Comparison of ENCODE assay signal across 1 cellular context in genomic region chr9:129802833-129803678, GRCh38.
TF ChIP-seq lines count a peak whose summit lies in the region.

TOR1B (plus strand) TSS chr9:129803184; CDS start chr9:129803213, 29 bp downstream.

TF ChIP-seq in K562, 482 proteins besides CTCF, POLR2A, EP300 and RAD21 (continued from another document and continues in another):
- TF ChIP-seq ZBTB40 (IDR thresholded peaks at IDR 0.05) (peak; percentile 99), ZBTB40 (CRISPR knock-in tag; IDR thresholded peaks at IDR 0.05) (no peak), HMGXB4 (CRISPR knock-in tag; IDR thresholded peaks at IDR 0.05) (no peak), RBM34 (IDR thresholded peaks at IDR 0.05; ENCODE audit: borderline replicate concordance, insufficient read depth, low read length) (peak; percentile 70; the same call in 1 of the 2 replicates), RFX1 (IDR thresholded peaks at IDR 0.05) (no peak), ZNF785 (CRISPR knock-in tag; IDR thresholded peaks at IDR 0.05) (no peak), THRA (IDR thresholded peaks at IDR 0.05) (no peak), MCM7 (IDR thresholded peaks at IDR 0.05) (no peak), NCOA2 (IDR thresholded peaks at IDR 0.05; ENCODE audit: partially characterized antibody in 2 of 2) (peak in 1 of 2 experiments; percentile 91), EHMT2 (IDR thresholded peaks at IDR 0.05) (no peak), KLF16 (IDR thresholded peaks at IDR 0.05) (no peak), ELK3 (CRISPR knock-in tag; IDR thresholded peaks at IDR 0.05) (no peak), XRCC3 (IDR thresholded peaks at IDR 0.05) (no peak), PHF21A (IDR thresholded peaks at IDR 0.05; ENCODE audit: borderline replicate concordance, low read depth) (no peak), NFYB (IDR thresholded peaks at IDR 0.05; ENCODE audit: extremely low read depth, insufficient read length) (no peak), ZNF12 (CRISPR knock-in tag; IDR thresholded peaks at IDR 0.05) (no peak), PBX2 (CRISPR knock-in tag; IDR thresholded peaks at IDR 0.05; ENCODE audit: low read depth) (no peak), PBX2 (tag; conservative IDR thresholded peaks at IDR 0.05; ENCODE audit: low read depth) (no peak), MAZ (CRISPR knock-in tag; conservative IDR thresholded peaks at IDR 0.05 in 1 of 2, IDR thresholded peaks at IDR 0.05 in 1 of 2) (peak; percentile 61 to 82; a peak in 2 of 4 replicates), ZNF586 (CRISPR knock-in tag; conservative IDR thresholded peaks at IDR 0.05) (no peak), HOMEZ (CRISPR knock-in tag; IDR thresholded peaks at IDR 0.05) (no peak), ELK1 (CRISPR knock-in tag; IDR thresholded peaks at IDR 0.05) (no peak), KLF6 (CRISPR knock-in tag; IDR thresholded peaks at IDR 0.05; ENCODE audit: borderline replicate concordance) (peak; percentile 50; the same call in 1 of the 2 replicates), FOXK1 (CRISPR knock-in tag; IDR thresholded peaks at IDR 0.05; ENCODE audit: borderline replicate concordance) (no peak), ARID2 (IDR thresholded peaks at IDR 0.05) (no peak), FOSL1 (tag; conservative IDR thresholded peaks at IDR 0.05) (peak; percentile 56; the same call in 1 of the 2 replicates), ZNF253 (CRISPR knock-in tag; conservative IDR thresholded peaks at IDR 0.05) (no peak), MIER1 (IDR thresholded peaks at IDR 0.05; ENCODE audit: low read depth) (no peak; the same call in 1 of the 2 replicates), ZNF583 (CRISPR knock-in tag; IDR thresholded peaks at IDR 0.05) (no peak), SETDB1 (IDR thresholded peaks at IDR 0.05; ENCODE audit: low read length) (no peak), CREM (IDR thresholded peaks at IDR 0.05; ENCODE audit: low read depth) (peak; percentile 99), KAT2B (IDR thresholded peaks at IDR 0.05; ENCODE audit: low read depth, low read length) (no peak), MECOM (CRISPR knock-in tag; IDR thresholded peaks at IDR 0.05) (no peak), ZSCAN29 (IDR thresholded peaks at IDR 0.05) (no peak), ZBTB49 (CRISPR knock-in tag; IDR thresholded peaks at IDR 0.05; ENCODE audit: borderline replicate concordance) (no peak), KHSRP (IDR thresholded peaks at IDR 0.05) (no peak), SNAPC5 (CRISPR knock-in tag; IDR thresholded peaks at IDR 0.05) (no peak), RBM15 (IDR thresholded peaks at IDR 0.05; ENCODE audit: insufficient read depth, low read length) (no peak)
